ENCODE assay signal across 1 cellular context in genomic region chr7:152959610-152960009, GRCh38.
TF ChIP-seq lines count a peak whose summit lies in the region.

No MANE protein-coding gene starts in this region.

TF ChIP-seq in GM23338, 12 proteins besides CTCF, POLR2A, EP300 and RAD21 (continued from another document):
- TF ChIP-seq, protein P1, sequence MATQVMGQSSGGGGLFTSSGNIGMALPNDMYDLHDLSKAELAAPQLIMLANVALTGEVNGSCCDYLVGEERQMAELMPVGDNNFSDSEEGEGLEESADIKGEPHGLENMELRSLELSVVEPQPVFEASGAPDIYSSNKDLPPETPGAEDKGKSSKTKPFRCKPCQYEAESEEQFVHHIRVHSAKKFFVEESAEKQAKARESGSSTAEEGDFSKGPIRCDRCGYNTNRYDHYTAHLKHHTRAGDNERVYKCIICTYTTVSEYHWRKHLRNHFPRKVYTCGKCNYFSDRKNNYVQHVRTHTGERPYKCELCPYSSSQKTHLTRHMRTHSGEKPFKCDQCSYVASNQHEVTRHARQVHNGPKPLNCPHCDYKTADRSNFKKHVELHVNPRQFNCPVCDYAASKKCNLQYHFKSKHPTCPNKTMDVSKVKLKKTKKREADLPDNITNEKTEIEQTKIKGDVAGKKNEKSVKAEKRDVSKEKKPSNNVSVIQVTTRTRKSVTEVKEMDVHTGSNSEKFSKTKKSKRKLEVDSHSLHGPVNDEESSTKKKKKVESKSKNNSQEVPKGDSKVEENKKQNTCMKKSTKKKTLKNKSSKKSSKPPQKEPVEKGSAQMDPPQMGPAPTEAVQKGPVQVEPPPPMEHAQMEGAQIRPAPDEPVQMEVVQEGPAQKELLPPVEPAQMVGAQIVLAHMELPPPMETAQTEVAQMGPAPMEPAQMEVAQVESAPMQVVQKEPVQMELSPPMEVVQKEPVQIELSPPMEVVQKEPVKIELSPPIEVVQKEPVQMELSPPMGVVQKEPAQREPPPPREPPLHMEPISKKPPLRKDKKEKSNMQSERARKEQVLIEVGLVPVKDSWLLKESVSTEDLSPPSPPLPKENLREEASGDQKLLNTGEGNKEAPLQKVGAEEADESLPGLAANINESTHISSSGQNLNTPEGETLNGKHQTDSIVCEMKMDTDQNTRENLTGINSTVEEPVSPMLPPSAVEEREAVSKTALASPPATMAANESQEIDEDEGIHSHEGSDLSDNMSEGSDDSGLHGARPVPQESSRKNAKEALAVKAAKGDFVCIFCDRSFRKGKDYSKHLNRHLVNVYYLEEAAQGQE (IDR thresholded peaks at IDR 0.05; ENCODE audit: unreplicated experiment), result no peak
